31 cellular contexts compared by ENCODE assay signal in the genomic region with DNA sequence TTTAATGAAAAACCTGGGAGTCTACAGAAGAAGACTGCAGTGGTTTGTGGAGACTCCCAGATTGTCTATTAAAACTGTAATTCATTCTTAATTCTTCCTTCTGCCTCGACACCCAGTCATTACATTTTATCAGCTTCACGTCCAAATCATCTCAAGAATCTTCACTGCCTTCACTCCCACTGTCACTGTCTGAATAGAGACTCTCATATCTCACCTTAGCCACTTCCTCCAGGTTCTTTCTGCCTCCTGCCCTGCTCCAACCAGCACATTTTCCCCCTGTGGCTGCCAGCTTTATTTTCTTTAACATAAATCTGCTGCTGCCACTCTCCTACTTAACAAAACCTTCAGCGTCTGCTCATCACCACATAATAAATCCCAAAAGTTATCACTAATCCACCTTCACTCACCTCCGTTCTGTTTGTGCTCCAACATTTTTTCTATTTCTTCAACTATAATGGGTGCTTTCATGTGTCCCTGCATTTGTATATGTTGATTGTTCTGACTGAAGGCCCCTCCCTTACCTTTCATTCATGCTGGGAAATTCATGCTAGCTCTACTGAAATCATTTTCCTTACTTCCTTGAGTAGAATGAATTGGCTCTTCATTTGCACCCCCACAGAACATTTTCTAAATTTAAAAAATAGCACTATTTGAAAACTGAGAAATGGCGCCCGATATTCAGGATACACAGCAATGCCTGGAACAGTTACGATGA. TPM values are rescaled to one million over a fixed set of nuclear protein-coding genes. Genes with fewer than 3 reads are reported as not detected.
A peak's percentile ranks its signal among the peaks of the same experiment; 100 is the strongest.
DNase-seq lines count a peak whose midpoint lies in the region; ATAC-seq, FAIRE-seq and TF ChIP-seq lines count a peak whose summit lies in the region.
"Had no signal": no experiment of that assay in that cellular context is flagged by ENCODE, and none has a peak within 500 bp of the region (broad histone marks: within the 10 kb centered on the region; RNA-seq: fewer than 3 reads in every experiment).

No MANE protein-coding gene starts in this region.

- H3K4ac ChIP-seq in H1 (replicated peaks; ENCODE audit: insufficient read length, low read depth, low read length): no peak overlapping the region

- H3K23ac ChIP-seq in H1 (ENCODE audit: insufficient read length): no peak overlapping the region

- no peak for FAIRE-seq in H1 (lab: Jason Lieb, UNC)
- FAIRE-seq: A204.1, colon, GM12892, HTR-8/SVneo had no signal

- H3K27me3 ChIP-seq in H1 (replicated peaks in 1 of 4; ENCODE audit: control insufficient read depth in 3 of 4, extremely low read depth in 1 of 4, insufficient read depth in 3 of 4, low read length in 3 of 4) (no peaks in the 10 kb centered on the region), gastrocnemius medialis (no peaks in the 10 kb centered on the region), aorta (ENCODE audit: control insufficient read depth in 1 of 2, insufficient read depth in 2 of 2, low read length in 1 of 2) (no peaks in the 10 kb centered on the region)
- H3K27me3 ChIP-seq: Peyer's patch, stomach had no signal

- H2BK15ac ChIP-seq in H1 (ENCODE audit: low read length): no peak overlapping the region

- H3K36me3 ChIP-seq in H1 (ENCODE audit: control insufficient read depth in 2 of 4, insufficient read depth in 4 of 4, low read length in 3 of 4): no peaks in the 10 kb centered on the region
- H3K36me3 ChIP-seq in gastrocnemius medialis: no peaks in the 10 kb centered on the region
- no peaks in the 10 kb centered on the region for H3K36me3 ChIP-seq in aorta (ENCODE audit: control insufficient read depth in 1 of 2, insufficient read depth in 2 of 2, low read length in 1 of 2)
- H3K36me3 ChIP-seq: Peyer's patch, stomach had no signal

- intact Hi-C loops in left ventricle myocardium superior (cut with micrococcal nuclease): no loop called here
- intact Hi-C loops in left cardiac atrium (cut with DNase I): no loop called here
- intact Hi-C loops in gastrocnemius medialis (cut with DNase I; ENCODE audit: low total_unique reads): no loop called here
- intact Hi-C loops in aorta (cut with DNase I): no loop called here

- no peaks in the 10 kb centered on the region for H3K23me2 ChIP-seq in H1 (ENCODE audit: low read depth, low read length)

- TF ChIP-seq CTCF in H1 (IDR thresholded peaks at IDR 0.05; ENCODE audit: control extremely low read depth in 1 of 3, insufficient read depth in 1 of 3, low read depth in 1 of 3, low read length in 3 of 3) (no peak), gastrocnemius medialis (IDR thresholded peaks at IDR 0.05 in 4 of 5, conservative IDR thresholded peaks at IDR 0.05 in 1 of 5) (no peak)

- peak overlapping the region; percentile 65 for H2AFZ ChIP-seq in H1 (ENCODE audit: low read length)

- no peak overlapping the region for H3K18ac ChIP-seq in H1 (ENCODE audit: extremely low read depth, low read length)

- no peaks in the 10 kb centered on the region for H3K9me3 ChIP-seq in H1 (ENCODE audit: insufficient read depth in 2 of 2, low read depth in 1 of 2, low read length in 1 of 2)
- no peaks in the 10 kb centered on the region for H3K9me3 ChIP-seq in gastrocnemius medialis
- no peaks in the 10 kb centered on the region for H3K9me3 ChIP-seq in aorta (ENCODE audit: control insufficient read depth, low read length)
- H3K9me3 ChIP-seq: Peyer's patch, psoas muscle, stomach had no signal

- DNase-seq in left ventricle myocardium superior: no peak
- no peak for DNase-seq in left cardiac atrium
- DNase-seq in H1 (ENCODE audit: low read depth in 1 of 2, low spot score in 2 of 2): no peak
- DNase-seq in gastrocnemius medialis: no peak
- DNase-seq in DMS53 treated with DMSO at 0.1 percent for 48 hours (lab: John Stamatoyannopoulos, UW; ENCODE audit: unreplicated experiment): no peak
- no peak for DNase-seq in aorta
- DNase-seq: activated CD4-positive, alpha-beta T cell treated with anti-CD3 and anti-CD28 coated beads for 36 hours; anterior cingulate cortex; CD4-positive, CD25-positive, alpha-beta regulatory T cell; effector CD8-positive, alpha-beta T cell; EL; GOT3; hypothalamus; mesenchymal stem cell; NCI-H1092 treated with DMSO at 0.1 percent for 48 hours; NCI-H2029; NCI-H526 treated with DMSO at 0.1 percent for 48 hours; nucleus accumbens; Peyer's patch; psoas muscle; SHP77; stimulated activated CD8-positive, alpha-beta memory T cell treated with anti-CD3 and anti-CD28 coated beads, Interleukin-4, amount 100 ng/mL, for 48 hours; stomach had no signal

- H4K8ac ChIP-seq in H1 (ENCODE audit: extremely low read depth, insufficient read depth, low read length): no peak overlapping the region

- TF ChIP-seq POLR2A in H1 (IDR thresholded peaks at IDR 0.05; ENCODE audit: control extremely low read depth in 1 of 2, low read depth in 2 of 2, low read length in 2 of 2): no peak
- no peak for TF ChIP-seq POLR2A in gastrocnemius medialis (IDR thresholded peaks at IDR 0.05)

- WGBS in H1 (ENCODE audit: extremely low coverage in 1 of 2, insufficient coverage in 1 of 2, insufficient read length in 1 of 2, insufficient replicate concordance in 2 of 2, low coverage in 1 of 2, low lambda C conversion rate in 2 of 2, missing lambda C conversion rate in 1 of 2), 2 experiments: 86% methylated on average over 7 of the region's 7 CpGs; no CpG with 5 or more reads in 1 of the 2 experiments
- 49 to 62% methylated on average over 7 of the region's 7 CpGs for WGBS in aorta, 2 donors

- no peak overlapping the region for H3K56ac ChIP-seq in H1 (replicated peaks; ENCODE audit: insufficient read length, low read depth, low read length)

- no peak overlapping the region for H2BK120ac ChIP-seq in H1 (replicated peaks; ENCODE audit: low read depth, low read length)

- H3K79me1 ChIP-seq in H1 (ENCODE audit: low read depth, low read length): no peaks in the 10 kb centered on the region

- ATAC-seq in left ventricle myocardium superior (peak; percentile 15), left cardiac atrium (no peak), HG02798 (IDR thresholded peaks at IDR 0.05; ENCODE audit: poor library complexity, unreplicated experiment) (peak; percentile 51), gastrocnemius medialis (no peak), GM21717 (IDR thresholded peaks at IDR 0.05; ENCODE audit: unreplicated experiment) (no peak), aorta (ENCODE audit: low FRiP score) (no peak)
- ATAC-seq: activated CD4-positive, alpha-beta T cell treated with anti-CD3 and anti-CD28 coated beads for 36 hours; activated T-helper 17 cell treated with anti-CD3 and anti-CD28 coated beads, Interleukin-2, amount 50 U/mL, for 72 hours; sciatic nerve had no signal

- H2BK12ac ChIP-seq in H1 (ENCODE audit: low read depth, low read length): no peak overlapping the region

- H3K4me1 ChIP-seq in H1 (replicated peaks in 1 of 4; ENCODE audit: control insufficient read depth in 3 of 4, insufficient read depth in 4 of 4, low read length in 3 of 4) (no peaks in the 10 kb centered on the region; a peak in 2 of 7 replicates), gastrocnemius medialis (peaks cover 39 to 42% of the 10 kb centered on the region in 2 donors), aorta (ENCODE audit: control insufficient read depth in 1 of 2, insufficient read depth in 2 of 2, low read length in 2 of 2) (no peaks in the 10 kb centered on the region)
- H3K4me1 ChIP-seq: Peyer's patch had no signal

- no peak overlapping the region for H2AK5ac ChIP-seq in H1 (ENCODE audit: low read depth, low read length)

- no peak overlapping the region for H2BK5ac ChIP-seq in H1 (ENCODE audit: low read depth, low read length)

- no peak overlapping the region for H3K4me3 ChIP-seq in H1 (ENCODE audit: extremely low read depth in 1 of 4, insufficient read depth in 2 of 4, low read depth in 3 of 4, low read length in 4 of 4)
- no peak overlapping the region for H3K4me3 ChIP-seq in gastrocnemius medialis
- no peak overlapping the region for H3K4me3 ChIP-seq in aorta (ENCODE audit: low read length in 2 of 2)
- H3K4me3 ChIP-seq: Peyer's patch, psoas muscle, stomach had no signal

- no peak overlapping the region for H4K91ac ChIP-seq in H1 (replicated peaks; ENCODE audit: insufficient read length, low read length)

- TF ChIP-seq EP300 in H1 (IDR thresholded peaks at IDR 0.05; ENCODE audit: borderline replicate concordance in 1 of 2, low read depth in 2 of 2, low read length in 2 of 2): no peak

- no peak overlapping the region for H3K9ac ChIP-seq in H1 (replicated peaks in 1 of 4; ENCODE audit: extremely low read depth in 1 of 4, low read depth in 3 of 4, low read length in 3 of 4)

- no peaks in the 10 kb centered on the region for H4K20me1 ChIP-seq in H1 (replicated peaks in 1 of 2; ENCODE audit: control insufficient read depth in 1 of 2, insufficient read depth in 2 of 2, low read length in 2 of 2)

- H4K5ac ChIP-seq in H1 (ENCODE audit: insufficient read length, low read depth, low read length): no peak overlapping the region

- no peak for TF ChIP-seq RAD21 in H1 (IDR thresholded peaks at IDR 0.05 in 1 of 2, conservative IDR thresholded peaks at IDR 0.05 in 1 of 2; ENCODE audit: low read depth in 2 of 2, low read length in 2 of 2)

- CTCF ChIA-PET in H1 (lab: Charles Lee; ENCODE audit: partially characterized antibody): interaction anchor here (0.6 kb wide), 1 partner anchor 510 kb away, joined by 3 read pairs; no protein-coding TSS in a partner anchor

- H3K27ac ChIP-seq in H1 (ENCODE audit: low read depth, low read length) (no peak overlapping the region), gastrocnemius medialis (peak overlapping the region in 3 of 4 donors; percentile 27 to 84 (median 42)), aorta (ENCODE audit: low read depth in 1 of 2, low read length in 2 of 2) (no peak overlapping the region)
- H3K27ac ChIP-seq: Peyer's patch, psoas muscle, stomach had no signal

- no peak overlapping the region for H2BK20ac ChIP-seq in H1 (ENCODE audit: low read length)

- no peak overlapping the region for H3K14ac ChIP-seq in H1 (ENCODE audit: insufficient read length)

- H3K4me2 ChIP-seq in H1 (ENCODE audit: insufficient read depth in 1 of 2, low read depth in 2 of 2, low read length in 2 of 2): no peak overlapping the region

- in situ Hi-C loops in gastrocnemius medialis (cut with MboI; ENCODE audit: low sequenced_read_pairs in 4 of 4): no loop called here

- H3K79me2 ChIP-seq in H1 (ENCODE audit: control insufficient read depth in 1 of 2, insufficient read depth in 2 of 2, low read length in 2 of 2): no peaks in the 10 kb centered on the region

- POLR2A ChIA-PET in H1 (lab: Charles Lee; ENCODE audit: partially characterized antibody): no interaction called here

RNA-seq across cellular contexts. Expression of gene KCNJ2, which starts 38.9 kb away (rescaled TPM):
- total RNA-seq in left ventricle myocardium superior (50.6 TPM), left cardiac atrium (1 to 10 TPM; 4.8 to 5.7 TPM), gastrocnemius medialis (10 to 100 TPM in 2 of 4 donors, 1 to 10 TPM in 2; 7.3 to 18.9 (median 10.6) TPM), aorta (1 to 10 TPM; 3.1 to 5.1 TPM)
- total RNA-seq in H1 (2021; fragmentation: NEBNext Ultra II Directional; extraction: Animal tissue kit (Norgen Biotek cat#: 25700)): 0.59 and 0.76 TPM in 2 replicates
- polyA plus RNA-seq in H1 (2011; rRNA removed) (0.16 and 0.23 TPM in 2 replicates), aorta (under 1 TPM in 1 of 2 donors, not detected in 1; 0.75 TPM)
- polyA plus RNA-seq in H1 (2011; cell fraction: cytosol; rRNA removed): 0.21 TPM
- 0.23 TPM for polyA plus RNA-seq in H1 (2011; cell fraction: nucleus; rRNA removed)
- polyA plus RNA-seq in H1 (2012, experiment 1 of 2): 0.40 to 0.63 TPM (median 0.51 TPM) in 4 replicates
- polyA plus RNA-seq in H1 (2012, experiment 2 of 2): 0.08 TPM
- 0.63 TPM for polyA plus RNA-seq in H1 (2013, experiment 1 of 2)
- 0.70 TPM for polyA plus RNA-seq in H1 (2013, experiment 2 of 2)
- 2.1 and 4.1 TPM in 2 replicates for polyA minus RNA-seq in H1 (2011; rRNA and poly(A)+ RNA removed)
- 0.37 TPM for polyA minus RNA-seq in H1 (2011; cell fraction: cytosol; rRNA and poly(A)+ RNA removed)
- polyA minus RNA-seq in H1 (2011; cell fraction: nucleus; rRNA and poly(A)+ RNA removed): 1.3 TPM
- total RNA-seq: activated CD4-positive, alpha-beta T cell treated with anti-CD3 and anti-CD28 coated beads for 36 hours; activated T-helper 17 cell treated with anti-CD3 and anti-CD28 coated beads, Interleukin-2, amount 50 U/mL, for 72 hours had no signal
- polyA plus RNA-seq: CD4-positive, CD25-positive, alpha-beta regulatory T cell had no signal

Comparison
In these comparisons a context has a peak if more than half of its experiments do, and no peak if none do; other contexts are left out.
1. ATAC-seq: peak in left ventricle myocardium superior (single experiment) and HG02798 (single experiment); none in left cardiac atrium (0 of 2), gastrocnemius medialis (0 of 2), GM21717 (single experiment) and aorta (single experiment).
2. H3K27ac ChIP-seq: peak in gastrocnemius medialis (3 of 4); none in H1 (single experiment) and aorta (0 of 2).